21 cellular contexts compared by ENCODE assay signal in genomic region chr9:126393876-126394275, GRCh38.
DNase-seq lines count a peak whose midpoint lies in the region; ATAC-seq and TF ChIP-seq lines count a peak whose summit lies in the region.
"Had no signal": no experiment of that assay in that cellular context is flagged by ENCODE, and none has a peak within 500 bp of the region (broad histone marks: within the 10 kb centered on the region; RNA-seq: fewer than 3 reads in every experiment).

No MANE protein-coding gene starts in this region.

- no peak overlapping the region for H3K4me3 ChIP-seq in mammary epithelial cell (replicated peaks in 1 of 3; ENCODE audit: insufficient read depth in 1 of 3, low read depth in 2 of 3, low read length in 3 of 3)
- no peak overlapping the region for H3K4me3 ChIP-seq in esophagus squamous epithelium
- H3K4me3 ChIP-seq in psoas muscle = no peak overlapping the region
- H3K4me3 ChIP-seq in upper lobe of right lung = no peak overlapping the region
- no peak overlapping the region for H3K4me3 ChIP-seq in HAP-1
- H3K4me3 ChIP-seq: BLaER1, body of pancreas, Peyer's patch had no signal

- BruUV-seq in mammary epithelial cell (replicated peaks; lab: Mats Ljungman, UMichigan) = no TSS peak

- DNase-seq in T47D (ENCODE audit: low read depth in 1 of 2, low spot score in 1 of 2) (peak; percentile 23 to 35), mammary epithelial cell (no peak), esophagus squamous epithelium (lab: John Stamatoyannopoulos, UW) (no peak), psoas muscle (no peak), upper lobe of right lung (no peak), SIG-M5 treated with dmso at 0.1 percent for 504 hours (lab: John Stamatoyannopoulos, UW; ENCODE audit: unreplicated experiment) (no peak), HAP-1 (ENCODE audit: low spot score in 2 of 2) (no peak)
- DNase-seq: activated B cell treated with CpG ODN at 0.5 μM for 24 hours; activated CD8-positive, alpha-beta T cell treated with anti-CD3 and anti-CD28 coated beads, Interleukin-2, amount 10 ng/mL, durations not matched to agents 7 days and 5 days; activated naive CD4-positive, alpha-beta T cell treated with anti-CD3 and anti-CD28 coated beads, Interleukin-2, amount 50 U/mL, for 16 hours; activated T-cell treated with anti-CD3 and anti-CD28 coated beads, Interleukin-2, amount 50 U/mL, for 48 hours; body of pancreas; GDM1; H9; left colon; NCI-H187; NCI-H446 treated with DMSO at 0.1 percent for 48 hours; Peyer's patch; stimulated activated naive B cell treated with anti-CD40 and anti-IgM and Interleukin-4, amounts not matched to agents 10 μg/mL and 1 μg/mL and 100 μg/mL, for 72 hours had no signal

- no peak overlapping the region for H2AFZ ChIP-seq in mammary epithelial cell (ENCODE audit: low read depth, low read length)

- dilution Hi-C loops in mammary epithelial cell (cut with HindIII; ENCODE audit: low sequenced_read_pairs) = no loop called here

- no peak overlapping the region for H3K27ac ChIP-seq in mammary epithelial cell (ENCODE audit: insufficient read depth, low read depth, low read length)
- H3K27ac ChIP-seq in esophagus squamous epithelium = peak overlapping the region; percentile 53 to 79 (median 74)
- peak overlapping the region; percentile 62 for H3K27ac ChIP-seq in psoas muscle
- peak overlapping the region; percentile 75 for H3K27ac ChIP-seq in upper lobe of right lung
- H3K27ac ChIP-seq: BLaER1, body of pancreas had no signal

- no peak overlapping the region for H3K9ac ChIP-seq in mammary epithelial cell (ENCODE audit: insufficient read depth, low read length)
- H3K9ac ChIP-seq: BLaER1 had no signal

- no peaks in the 10 kb centered on the region for H3K9me3 ChIP-seq in mammary epithelial cell (replicated peaks; ENCODE audit: insufficient read depth, low read length)
- no peaks in the 10 kb centered on the region for H3K9me3 ChIP-seq in esophagus squamous epithelium
- no peaks in the 10 kb centered on the region for H3K9me3 ChIP-seq in psoas muscle
- no peaks in the 10 kb centered on the region for H3K9me3 ChIP-seq in upper lobe of right lung
- no peaks in the 10 kb centered on the region for H3K9me3 ChIP-seq in HAP-1
- H3K9me3 ChIP-seq: BLaER1, body of pancreas, Peyer's patch had no signal

- H3K4me1 ChIP-seq in mammary epithelial cell (ENCODE audit: insufficient read depth, low read length) = peaks cover 30% of the 10 kb centered on the region
- peaks cover 26 to 93% (median 35%) of the 10 kb centered on the region in 3 donors for H3K4me1 ChIP-seq in esophagus squamous epithelium
- H3K4me1 ChIP-seq in psoas muscle = peaks cover 62% of the 10 kb centered on the region
- peaks cover 49% of the 10 kb centered on the region for H3K4me1 ChIP-seq in upper lobe of right lung
- no peaks in the 10 kb centered on the region for H3K4me1 ChIP-seq in HAP-1
- H3K4me1 ChIP-seq: body of pancreas had no signal

- H4K20me1 ChIP-seq in mammary epithelial cell (ENCODE audit: insufficient read depth, low read length) = no peaks in the 10 kb centered on the region
- H4K20me1 ChIP-seq: BLaER1 had no signal

- TF ChIP-seq CTCF in mammary epithelial cell (conservative IDR thresholded peaks at IDR 0.05 in 1 of 2, IDR thresholded peaks at IDR 0.05 in 1 of 2; ENCODE audit: extremely low read depth in 1 of 2, insufficient read depth in 1 of 2, low read depth in 1 of 2, low read length in 2 of 2) = no peak
- no peak for TF ChIP-seq CTCF in esophagus squamous epithelium (IDR thresholded peaks at IDR 0.05)
- no peak for TF ChIP-seq CTCF in psoas muscle (IDR thresholded peaks at IDR 0.05)
- TF ChIP-seq CTCF in upper lobe of right lung (IDR thresholded peaks at IDR 0.05) = no peak

- intact Hi-C loops in mammary epithelial cell (cut with micrococcal nuclease) = loop anchor here (10.0 kb wide), 1 partner anchor 829 kb away; no protein-coding TSS in a partner anchor
- intact Hi-C loops in esophagus squamous epithelium (cut with DNase I) = loop anchor here (10.0 kb wide), 1 partner anchor 101 kb away; no protein-coding TSS in a partner anchor
- intact Hi-C loops in psoas muscle (cut with DNase I) = no loop called here
- intact Hi-C loops in upper lobe of right lung (cut with DNase I) = loop anchor here (10.0 kb wide), 1 partner anchor 69 kb away; the partner anchor contains the start of gene MVB12B

- H3K79me2 ChIP-seq in mammary epithelial cell (ENCODE audit: insufficient read depth, low read length) = no peaks in the 10 kb centered on the region

- WGBS in mammary epithelial cell (ENCODE audit: low coverage, missing lambda C conversion rate) = 87% methylated on average over 5 of the region's 6 CpGs
- WGBS in esophagus squamous epithelium, 2 donors = 72 to 73% methylated on average over 5 to 6 of the region's 6 CpGs
- 86 to 92% (median 90%) methylated on average over 6 of the region's 6 CpGs for WGBS in psoas muscle, 3 donors

- no peak overlapping the region for H3K4me2 ChIP-seq in mammary epithelial cell (ENCODE audit: insufficient read depth, low read depth, low read length)
- H3K4me2 ChIP-seq: BLaER1 had no signal

- H3K27me3 ChIP-seq in mammary epithelial cell (ENCODE audit: insufficient read depth, low read length) (no peaks in the 10 kb centered on the region), esophagus squamous epithelium (no peaks in the 10 kb centered on the region), psoas muscle (ENCODE audit: insufficient read depth in 3 of 3, low read length in 2 of 3) (no peaks in the 10 kb centered on the region), upper lobe of right lung (no peaks in the 10 kb centered on the region), HAP-1 (ENCODE audit: low read depth) (no peaks in the 10 kb centered on the region)
- H3K27me3 ChIP-seq: BLaER1, body of pancreas, Peyer's patch had no signal

- TF ChIP-seq POLR2A in esophagus squamous epithelium (IDR thresholded peaks at IDR 0.05) = no peak

- H3K36me3 ChIP-seq in mammary epithelial cell (ENCODE audit: insufficient read depth, low read length) (no peaks in the 10 kb centered on the region), esophagus squamous epithelium (peaks cover 0 to 27% (median 0%) of the 10 kb centered on the region in 3 donors), psoas muscle (ENCODE audit: insufficient read depth in 1 of 2, low read depth in 1 of 2) (peaks cover 0 to 16% of the 10 kb centered on the region in 2 donors), upper lobe of right lung (peaks cover 30% of the 10 kb centered on the region), HAP-1 (replicated peaks) (peaks cover 9% of the 10 kb centered on the region)

- CTCF ChIA-PET in mammary epithelial cell (lab: Charles Lee; ENCODE audit: low non-redundant PET) = no interaction called here

- ATAC-seq in psoas muscle = no peak
- peak; percentile 21 for ATAC-seq in upper lobe of right lung
- ATAC-seq in GM18907 (IDR thresholded peaks at IDR 0.05; ENCODE audit: unreplicated experiment) = no peak
- ATAC-seq: activated CD8-positive, alpha-beta T cell treated with anti-CD3 and anti-CD28 coated beads, Interleukin-2, amount 10 ng/mL, durations not matched to agents 7 days and 5 days; body of pancreas; left colon; stimulated activated naive B cell treated with anti-CD40 and anti-IgM and Interleukin-4, amounts not matched to agents 10 μg/mL and 1 μg/mL and 100 μg/mL, for 72 hours had no signal

- in situ Hi-C loops in T47D (cut with HindIII; ENCODE audit: low pct_unique_long_range_greater_than_20kb, low sequenced_read_pairs) (no loop called here), mammary epithelial cell (cut with MboI; ENCODE audit: low sequenced_read_pairs in 2 of 2) (loop anchor here (10.0 kb wide), 2 partner anchors 89 to 989 kb away; no protein-coding TSS in a partner anchor), HAP-1 (cut with MboI; ENCODE audit: low sequenced_read_pairs) (no loop called here)

Comparison
In these comparisons a context has a peak if more than half of its experiments do, and no peak if none do; other contexts are left out.
1. DNase-seq: peak in T47D (2 of 2); none in mammary epithelial cell (single experiment), esophagus squamous epithelium (single experiment), psoas muscle (0 of 2), upper lobe of right lung (single experiment), SIG-M5 treated with dmso at 0.1 percent for 504 hours (single experiment) and HAP-1 (0 of 2).
2. in situ Hi-C loops: an anchor here in mammary epithelial cell (10.0 kb wide); none called in T47D and HAP-1.
3. intact Hi-C loops: an anchor here in mammary epithelial cell (10.0 kb wide), esophagus squamous epithelium (10.0 kb wide) and upper lobe of right lung (10.0 kb wide); none called in psoas muscle.